In genomic region chr17:75634754-75635609, GRCh38 we compare ENCODE assay signal across 15 cellular contexts. TPM values are rescaled to one million over a fixed set of nuclear protein-coding genes. Genes with fewer than 3 reads are reported as not detected.
DNase-seq lines count a peak whose midpoint lies in the region; ATAC-seq and TF ChIP-seq lines count a peak whose summit lies in the region.
"Had no signal": no experiment of that assay in that cellular context is flagged by ENCODE, and none has a peak within 500 bp of the region (broad histone marks: within the 10 kb centered on the region; RNA-seq: fewer than 3 reads in every experiment).

No MANE protein-coding gene starts in this region.

- H3K4me1 ChIP-seq in HCT116 (ENCODE audit: control insufficient read depth in 1 of 2, insufficient read depth in 2 of 2, low read length in 2 of 2) (peaks cover 22 to 32% of the 10 kb centered on the region in 2 experiments), lung (ENCODE audit: control insufficient read depth in 2 of 2, insufficient read depth in 2 of 2, low read length in 2 of 2) (peaks cover 6 to 14% of the 10 kb centered on the region in 2 donors), stomach (peaks cover 53 to 72% (median 67%) of the 10 kb centered on the region in 4 donors)

- no peak overlapping the region for H2AFZ ChIP-seq in HCT116 (ENCODE audit: low read depth, low read length, poor library complexity, severe bottlenecking)

- no peak for TF ChIP-seq POLR2A in HCT116 (IDR thresholded peaks at IDR 0.05; ENCODE audit: borderline replicate concordance, extremely low read depth, insufficient read depth, insufficient read length)
- no peak for TF ChIP-seq POLR2A in stomach (IDR thresholded peaks at IDR 0.05)

- TF ChIP-seq RAD21 in HCT116 (IDR thresholded peaks at IDR 0.05; ENCODE audit: low read depth): no peak

- WGBS in lung, 2 donors: 83 to 91% methylated on average over 20 of the region's 20 CpGs
- 43 to 62% (median 51%) methylated on average over 17 to 20 of the region's 20 CpGs for WGBS in stomach, 5 donors

- no peaks in the 10 kb centered on the region for H4K20me1 ChIP-seq in HCT116 (ENCODE audit: insufficient read depth)

- H3K9me3 ChIP-seq in HCT116 (ENCODE audit: control insufficient read depth in 1 of 2, insufficient read depth in 1 of 2, low read depth in 1 of 2, low read length in 2 of 2) (no peaks in the 10 kb centered on the region), lung (ENCODE audit: control insufficient read depth in 2 of 2, insufficient read depth in 1 of 2, low read length in 1 of 2) (no peaks in the 10 kb centered on the region), stomach (no peaks in the 10 kb centered on the region)
- H3K9me3 ChIP-seq: SK-N-SH had no signal

- CTCF ChIA-PET in HCT116 (lab: Charles Lee): interaction anchor here (1.4 to 2.6 kb wide), 5 partner anchors 7 to 113 kb away, joined by 4 to 80 read pairs (median 25); a partner anchor contains a TSS

- intact Hi-C loops in HCT116 (cut with micrococcal nuclease): loop anchor here (5.0 kb wide), 1 partner anchor 118 kb away; the partner anchor contains the start of genes CASKIN2 and TSEN54
- intact Hi-C loops in stomach (cut with DNase I; ENCODE audit: low total_unique reads): loop anchor here (5.0 kb wide), 1 partner anchor 112 kb away; no protein-coding TSS in a partner anchor

- DNase-seq in HCT116 (ENCODE audit: low read depth, low spot score) (no peak), coronary artery (ENCODE audit: low spot score) (no peak), lung (ENCODE audit: low spot score) (no peak), stomach (no peak), progenitor cell of endocrine pancreas (ENCODE audit: low spot score, unreplicated experiment) (no peak), SK-N-DZ (ENCODE audit: low spot score) (no peak)
- DNase-seq in activated CD4-positive, alpha-beta T cell treated with anti-CD3 and anti-CD28 coated beads, Interleukin-2, amount 50 U/mL, for 48 hours: no peak
- DNase-seq: activated CD8-positive, alpha-beta T cell treated with anti-CD3 and anti-CD28 coated beads for 36 hours; DMS153; GOT3; NCI-H2227 treated with DMSO at 0.1 percent for 48 hours had no signal

- TF ChIP-seq CTCF in HCT116 (IDR thresholded peaks at IDR 0.05 in 2 of 3, conservative IDR thresholded peaks at IDR 0.05 in 1 of 3; ENCODE audit: borderline replicate concordance in 1 of 3, insufficient read depth in 1 of 3, low read depth in 2 of 3, low read length in 2 of 3): no peak
- no peak for TF ChIP-seq CTCF in coronary artery (IDR thresholded peaks at IDR 0.05)
- no peak for TF ChIP-seq CTCF in lung (IDR thresholded peaks at IDR 0.05; ENCODE audit: control extremely low read depth, extremely low read depth)
- TF ChIP-seq CTCF in stomach (IDR thresholded peaks at IDR 0.05): no peak
- TF ChIP-seq CTCF in progenitor cell of endocrine pancreas (IDR thresholded peaks at IDR 0.05; ENCODE audit: unreplicated experiment): no peak

- H3K9ac ChIP-seq in HCT116 (ENCODE audit: low read length): no peak overlapping the region
- H3K9ac ChIP-seq: SK-N-SH had no signal

- H3K27me3 ChIP-seq in HCT116 (ENCODE audit: insufficient read depth, low read length): no peaks in the 10 kb centered on the region
- H3K27me3 ChIP-seq in lung (ENCODE audit: control insufficient read depth, insufficient read depth): no peaks in the 10 kb centered on the region
- no peaks in the 10 kb centered on the region for H3K27me3 ChIP-seq in stomach

- no peak for TF ChIP-seq EP300 in stomach (IDR thresholded peaks at IDR 0.05)

- BruUV-seq in HCT116 (replicated peaks; lab: Mats Ljungman, UMichigan): no TSS peak

- no peaks in the 10 kb centered on the region for H3K27me3 Mint-ChIP-seq in progenitor cell of endocrine pancreas
- H3K27me3 Mint-ChIP-seq: activated CD8-positive, alpha-beta T cell treated with anti-CD3 and anti-CD28 coated beads for 36 hours had no signal

- H3K79me2 ChIP-seq in HCT116 (ENCODE audit: insufficient read depth, low read length): no peaks in the 10 kb centered on the region

- H3K4me2 ChIP-seq in HCT116 (ENCODE audit: low read length): no peak overlapping the region

- H3K9me3 Mint-ChIP-seq in progenitor cell of endocrine pancreas (ENCODE audit: low read depth): no peaks in the 10 kb centered on the region
- H3K9me3 Mint-ChIP-seq: activated CD8-positive, alpha-beta T cell treated with anti-CD3 and anti-CD28 coated beads for 36 hours; activated T-helper 2 cell treated with anti-CD3 and anti-CD28 coated beads, Interferon-gamma antibody, Interleukin-2, Interleukin-4, amounts not matched to agents 10 μg/mL and 5 μg/mL and 100 μg/mL, durations not matched to agents 14 hours and 24 hours and 36 hours; mesothelial cell of epicardium had no signal

- H3K36me3 ChIP-seq in HCT116 (ENCODE audit: control insufficient read depth in 1 of 2, insufficient read depth in 2 of 2, low read length in 2 of 2) (0 out of 4 replicates have a peak, but pooled peaks cover 0 to 2% of the 10 kb centered on the region in 2 experiments), lung (ENCODE audit: control insufficient read depth in 2 of 2, insufficient read depth in 2 of 2, low read length in 2 of 2) (peaks cover 0 to 10% of the 10 kb centered on the region in 2 donors), stomach (peaks cover 0 to 27% (median 25%) of the 10 kb centered on the region in 4 donors)

- POLR2A ChIA-PET in HCT116 (lab: Charles Lee): interaction anchor here (1.2 kb wide), 1 partner anchor 8 kb away, joined by 5 read pairs; no protein-coding TSS in a partner anchor

- no peaks in the 10 kb centered on the region for H3K36me3 Mint-ChIP-seq in progenitor cell of endocrine pancreas (ENCODE audit: insufficient read depth)
- H3K36me3 Mint-ChIP-seq: mesothelial cell of epicardium had no signal

- H3K9me2 ChIP-seq in HCT116 (ENCODE audit: insufficient read depth): no peaks in the 10 kb centered on the region
- H3K9me2 ChIP-seq: SK-N-SH had no signal

- peaks cover 15% of the 10 kb centered on the region for H3K4me1 Mint-ChIP-seq in progenitor cell of endocrine pancreas (ENCODE audit: low read depth)

- H3K4me3 Mint-ChIP-seq in progenitor cell of endocrine pancreas (ENCODE audit: low read depth): no peak overlapping the region
- H3K4me3 Mint-ChIP-seq: activated CD8-positive, alpha-beta T cell treated with anti-CD3 and anti-CD28 coated beads for 36 hours had no signal

- ATAC-seq in HCT116: no peak
- ATAC-seq in lung (ENCODE audit: insufficient read depth, low FRiP score): no peak
- ATAC-seq in GM21447 (IDR thresholded peaks at IDR 0.05; ENCODE audit: unreplicated experiment): no peak
- ATAC-seq: activated CD8-positive, alpha-beta T cell treated with anti-CD3 and anti-CD28 coated beads for 36 hours had no signal

- H3K27ac ChIP-seq in HCT116 (ENCODE audit: low read depth, low read length) (peak overlapping the region; percentile 9; the same call in 1 of the 2 replicates), coronary artery (peak overlapping the region in 1 of 2 donors; percentile 79), lung (ENCODE audit: low read depth in 1 of 2, low read length in 1 of 2) (peak overlapping the region; percentile 82 to 87), stomach (peak overlapping the region; percentile 87 to 96 (median 89))

- no peak overlapping the region for H3K27ac Mint-ChIP-seq in progenitor cell of endocrine pancreas
- H3K27ac Mint-ChIP-seq: activated CD8-positive, alpha-beta T cell treated with anti-CD3 and anti-CD28 coated beads for 36 hours; activated T-helper 2 cell treated with anti-CD3 and anti-CD28 coated beads, Interferon-gamma antibody, Interleukin-2, Interleukin-4, amounts not matched to agents 10 μg/mL and 5 μg/mL and 100 μg/mL, durations not matched to agents 14 hours and 24 hours and 36 hours had no signal

- RAD21 ChIA-PET in HCT116 (lab: Charles Lee; ENCODE audit: low non-redundant PET in 1 of 2, low total read pairs in 2 of 2, uncharacterized antibody in 2 of 2, unreplicated experiment in 2 of 2): interaction anchor here in 1 of 2 experiments (1.2 kb wide), 1 partner anchor 115 kb away, joined by 3 read pairs; no protein-coding TSS in a partner anchor

- no peak overlapping the region for H3K4me3 ChIP-seq in HCT116 (replicated peaks in 1 of 2; ENCODE audit: low read depth in 1 of 2, low read length in 2 of 2)
- peak overlapping the region; percentile 57 for H3K4me3 ChIP-seq in coronary artery
- H3K4me3 ChIP-seq in lung: no peak overlapping the region
- H3K4me3 ChIP-seq in stomach: peak overlapping the region; percentile 24 to 44 (median 34)

RNA-seq across cellular contexts. Expression of gene SMIM5, which starts 1.7 kb away (rescaled TPM):
- total RNA-seq in HCT116 (2021; ENCODE audit: unreplicated experiment) (0.12 TPM), lung (1 to 10 TPM; 5.5 to 7.5 TPM), stomach (10 to 100 TPM in 1 of 5 donors, 1 to 10 TPM in 1, under 1 TPM in 1, not detected in 2; 0.58 to 12.7 (median 3.6) TPM), progenitor cell of endocrine pancreas (3.3 and 4.4 TPM in 2 replicates)
- polyA plus RNA-seq in HCT116 (2012): 0.79 and 1.0 TPM in 2 replicates
- polyA plus RNA-seq in lung (1 to 10 TPM; 2.2 to 2.3 TPM), stomach (10 to 100 TPM in 1 of 3 donors, 1 to 10 TPM in 2; 5.9 to 29.5 (median 10.0) TPM)
- polyA plus RNA-seq in SK-N-DZ (2014; cell fraction: cytosol; rRNA removed): not detected in 2 replicates
- 0.14 TPM in 1 of 2 replicates, not detected in the other for polyA plus RNA-seq in SK-N-DZ (2014; cell fraction: nucleus; rRNA removed)

RNA-seq across cellular contexts. Expression of gene RECQL5, which starts 32.0 kb away (rescaled TPM):
- 83.3 TPM for total RNA-seq in HCT116 (2021; ENCODE audit: unreplicated experiment)
- polyA plus RNA-seq in HCT116 (2012): 55.3 and 61.6 TPM in 2 replicates
- 10 to 100 TPM; 31.2 to 32.5 TPM for total RNA-seq in lung
- polyA plus RNA-seq in lung: 10 to 100 TPM; 16.4 to 28.5 TPM
- 100 to 1,000 TPM in 2 of 5 donors, 10 to 100 TPM in 3; 21.4 to 229 (median 46.7) TPM for total RNA-seq in stomach
- 10 to 100 TPM; 29.6 to 61.4 (median 50.8) TPM for polyA plus RNA-seq in stomach
- total RNA-seq in progenitor cell of endocrine pancreas: 66.8 and 67.7 TPM in 2 replicates
- polyA plus RNA-seq in SK-N-DZ (2014; cell fraction: cytosol; rRNA removed): 23.7 and 26.3 TPM in 2 replicates
- polyA plus RNA-seq in SK-N-DZ (2014; cell fraction: nucleus; rRNA removed): 82.8 and 109 TPM in 2 replicates

RNA-seq across cellular contexts. Expression of gene SAP30BP, which starts 32.2 kb away (rescaled TPM):
- total RNA-seq in HCT116 (2021; ENCODE audit: unreplicated experiment) (149 TPM), lung (10 to 100 TPM; 46.5 to 82.9 TPM), stomach (100 to 1,000 TPM in 2 of 5 donors, 10 to 100 TPM in 3; 24.6 to 154 (median 72.9) TPM), progenitor cell of endocrine pancreas (102 and 103 TPM in 2 replicates)
- polyA plus RNA-seq in HCT116 (2012): 107 and 111 TPM in 2 replicates
- polyA plus RNA-seq in lung (10 to 100 TPM; 71.9 to 82.8 TPM), stomach (10 to 100 TPM; 59.0 to 82.5 (median 72.8) TPM)
- polyA plus RNA-seq in SK-N-DZ (2014; cell fraction: cytosol; rRNA removed): 64.3 and 73.1 TPM in 2 replicates
- 196 and 208 TPM in 2 replicates for polyA plus RNA-seq in SK-N-DZ (2014; cell fraction: nucleus; rRNA removed)

RNA-seq across cellular contexts. Expression of gene MYO15B, which starts 47.4 kb away (rescaled TPM):
- total RNA-seq in HCT116 (2021; ENCODE audit: unreplicated experiment): 30.3 TPM
- polyA plus RNA-seq in HCT116 (2012): 24.7 and 39.5 TPM in 2 replicates
- 100 to 1,000 TPM; 194 to 197 TPM for total RNA-seq in lung
- polyA plus RNA-seq in lung: 100 to 1,000 TPM in 1 of 2 donors, 10 to 100 TPM in 1; 84.5 to 141 TPM
- total RNA-seq in stomach: 100 to 1,000 TPM; 138 to 515 (median 186) TPM
- 10 to 100 TPM; 67.7 to 82.3 (median 68.5) TPM for polyA plus RNA-seq in stomach
- 336 and 337 TPM in 2 replicates for total RNA-seq in progenitor cell of endocrine pancreas
- 0.32 TPM in 1 of 2 replicates, not detected in the other for polyA plus RNA-seq in SK-N-DZ (2014; cell fraction: cytosol; rRNA removed)
- polyA plus RNA-seq in SK-N-DZ (2014; cell fraction: nucleus; rRNA removed): 1.5 and 1.6 TPM in 2 replicates

Comparison
In these comparisons a context has a peak if more than half of its experiments do, and no peak if none do; other contexts are left out.
1. H3K4me3 ChIP-seq: peak in coronary artery (single experiment) and stomach (4 of 4); none in HCT116 (0 of 2) and lung (single experiment).